Comparison of ENCODE assay signal across 30 cellular contexts in the genomic region with DNA sequence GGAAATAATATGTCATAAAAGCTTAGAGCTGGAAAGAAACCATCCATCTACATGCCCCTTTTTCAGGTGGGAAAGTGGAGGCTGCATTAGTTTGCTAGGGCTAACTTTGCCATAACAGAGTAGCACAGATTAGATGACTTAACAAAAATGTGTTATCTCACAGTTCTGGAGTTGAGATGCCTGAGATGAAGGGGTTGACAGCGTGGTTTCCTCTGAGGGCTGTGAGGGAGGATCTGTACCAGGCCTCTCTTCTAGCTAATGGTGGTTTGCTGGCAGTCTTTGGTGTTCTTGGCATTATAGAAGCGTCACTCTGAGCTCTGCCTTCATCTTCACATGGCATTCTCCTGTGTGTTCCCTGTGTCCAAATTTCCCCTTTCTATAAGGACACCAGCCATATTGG. TPM values are rescaled to one million over a fixed set of nuclear protein-coding genes. Genes with fewer than 3 reads are reported as not detected.
"Had no signal": no experiment of that assay in that cellular context is flagged by ENCODE, and none has a peak within 500 bp of the region (broad histone marks: within the 10 kb centered on the region; RNA-seq: fewer than 3 reads in every experiment).

No MANE protein-coding gene starts in this region.

- H3K4me1 ChIP-seq: adrenal gland, breast epithelium, SJSA1 had no signal

- H3K27ac Mint-ChIP-seq: activated B cell treated with CpG ODN at 0.5 μM for 24 hours; activated CD4-positive, alpha-beta memory T cell treated with anti-CD3 and anti-CD28 coated beads, Interleukin-2, amount 10 ng/mL, durations not matched to agents 7 days and 5 days; activated CD4-positive, alpha-beta T cell treated with anti-CD3 and anti-CD28 coated beads, Interleukin-2, amount 10 ng/mL, durations not matched to agents 24 days and 14 days; activated naive CD8-positive, alpha-beta T cell; activated T-cell treated with anti-CD3 and anti-CD28 coated beads, Interleukin-2, amount 50 U/mL, for 24 hours; activated T-helper 1 cell treated with anti-CD3 and anti-CD28 coated beads, Interleukin-12 subunit alpha, Interleukin-12 subunit beta, Interleukin-2, Interleukin-4 antibody, amounts not matched to agents 30 ng/mL and 10 ng/mL and 1 ng/mL, durations not matched to agents 14 hours and 24 hours and 36 hours; T-helper 1 cell treated with Interleukin-12 subunit alpha and Interleukin-12 subunit beta and Interleukin-4 antibody, amounts not matched to agents 30 μg/mL and 1 μg/mL, for 36 hours had no signal

- H3K4me1 Mint-ChIP-seq: activated B cell treated with CpG ODN at 0.5 μM for 24 hours had no signal

- H3K4me3 Mint-ChIP-seq: activated B cell treated with CpG ODN at 0.5 μM for 24 hours; activated CD4-positive, alpha-beta memory T cell treated with anti-CD3 and anti-CD28 coated beads, Interleukin-2, amount 10 ng/mL, durations not matched to agents 7 days and 5 days; activated CD4-positive, alpha-beta T cell treated with anti-CD3 and anti-CD28 coated beads, Interleukin-2, amount 10 ng/mL, durations not matched to agents 24 days and 14 days; activated naive CD8-positive, alpha-beta T cell; activated T-cell treated with anti-CD3 and anti-CD28 coated beads, Interleukin-2, amount 50 U/mL, for 24 hours; activated T-helper 1 cell treated with anti-CD3 and anti-CD28 coated beads, Interleukin-12 subunit alpha, Interleukin-12 subunit beta, Interleukin-2, Interleukin-4 antibody, amounts not matched to agents 30 ng/mL and 10 ng/mL and 1 ng/mL, durations not matched to agents 14 hours and 24 hours and 36 hours; T-helper 1 cell treated with Interleukin-12 subunit alpha and Interleukin-12 subunit beta and Interleukin-4 antibody, amounts not matched to agents 30 μg/mL and 1 μg/mL, for 36 hours had no signal

- DNase-seq: activated B cell treated with CpG ODN at 0.5 μM for 24 hours; activated CD4-positive, alpha-beta memory T cell treated with anti-CD3 and anti-CD28 coated beads, Interleukin-2, amount 10 ng/mL, durations not matched to agents 7 days and 5 days; activated CD4-positive, alpha-beta T cell treated with anti-CD3 and anti-CD28 coated beads for 1 hour; activated CD4-positive, alpha-beta T cell treated with anti-CD3 and anti-CD28 coated beads, Interleukin-2, amount 10 ng/mL, durations not matched to agents 24 days and 14 days; activated CD8-positive, alpha-beta memory T cell treated with anti-CD3 and anti-CD28 coated beads, Interleukin-2, amount 50 U/mL, for 48 hours; activated effector memory CD4-positive, alpha-beta T cell treated with Interleukin-2 at 50 U/mL for 16 hours; activated naive CD4-positive, alpha-beta T cell; activated T-cell treated with anti-CD3 and anti-CD28 coated beads, Interleukin-2, amount 50 U/mL, for 24 hours; aorta; caudate nucleus; cortex of kidney; Kasumi-1; NCI-H1436 treated with DMSO at 0.1 percent for 48 hours; NCI-H187 treated with DMSO at 0.1 percent for 48 hours; NCI-H2081 treated with DMSO at 0.1 percent for 48 hours; NCI-H446 treated with DMSO at 0.1 percent for 48 hours; NCI-H524 treated with DMSO at 0.1 percent for 48 hours; PC-3; SHP77; T-helper 9 cell had no signal

- FAIRE-seq: RCC 7860, TTC549 had no signal

- H3K4me3 ChIP-seq: adrenal gland, breast epithelium, SJSA1 had no signal

- ATAC-seq: PC-3, SK-N-SH treated with all-trans-retinoic acid at 6 μM for 48 hours had no signal

- H3K27me3 Mint-ChIP-seq: activated naive CD8-positive, alpha-beta T cell had no signal

- H3K27me3 ChIP-seq: adrenal gland, breast epithelium, SJSA1 had no signal

- H3K9me3 ChIP-seq: adrenal gland, breast epithelium, SJSA1 had no signal

- H3K27ac ChIP-seq: adrenal gland, breast epithelium, SJSA1 had no signal

- H3K36me3 ChIP-seq: adrenal gland, breast epithelium, SJSA1 had no signal

- H3K9me3 Mint-ChIP-seq: activated CD4-positive, alpha-beta memory T cell treated with anti-CD3 and anti-CD28 coated beads, Interleukin-2, amount 10 ng/mL, durations not matched to agents 7 days and 5 days had no signal

RNA-seq across cellular contexts. Expression of gene CHRNA9, which starts 2.4 kb away (rescaled TPM):
- total RNA-seq: activated CD4-positive, alpha-beta memory T cell treated with anti-CD3 and anti-CD28 coated beads, Interleukin-2, amount 10 ng/mL, durations not matched to agents 7 days and 5 days; activated CD4-positive, alpha-beta T cell treated with anti-CD3 and anti-CD28 coated beads, Interleukin-2, amount 10 ng/mL, durations not matched to agents 24 days and 14 days; activated T-helper 1 cell treated with anti-CD3 and anti-CD28 coated beads, Interleukin-12 subunit alpha, Interleukin-12 subunit beta, Interleukin-2, Interleukin-4 antibody, amounts not matched to agents 30 ng/mL and 10 ng/mL and 1 ng/mL, durations not matched to agents 14 hours and 24 hours and 36 hours; adrenal gland; aorta; breast epithelium; cerebellum; PC-3; SJSA1 had no signal
- polyA plus RNA-seq: adrenal gland, aorta had no signal
